Comparison of ENCODE assay signal across 10 cellular contexts in genomic region chr6:157304840-157305675, GRCh38. TPM values are rescaled to one million over a fixed set of nuclear protein-coding genes. Genes with fewer than 3 reads are reported as not detected.
DNase-seq lines count a peak whose midpoint lies in the region; ATAC-seq, FAIRE-seq and TF ChIP-seq lines count a peak whose summit lies in the region.
"Had no signal": no experiment of that assay in that cellular context is flagged by ENCODE, and none has a peak within 500 bp of the region (broad histone marks: within the 10 kb centered on the region; RNA-seq: fewer than 3 reads in every experiment).

No MANE protein-coding gene starts in this region.

- no peaks in the 10 kb centered on the region for H3K36me3 ChIP-seq in pancreas

- WGBS in pancreas, 2 donors, result 56 to 63% methylated on average over 13 of the region's 13 CpGs

- no peaks in the 10 kb centered on the region for H3K9me3 ChIP-seq in pancreas

- no peaks in the 10 kb centered on the region for H3K27me3 ChIP-seq in pancreas

- DNase-seq in EH (ENCODE audit: low read depth) (peak; percentile 73), NOMO-1 treated with dmso at 0.1 percent for 144 hours (lab: John Stamatoyannopoulos, UW; ENCODE audit: unreplicated experiment) (peak; percentile 52), fibroblast of pulmonary artery (ENCODE audit: low read depth) (peak; percentile 42), pancreas (no peak), middle frontal gyrus (ENCODE audit: extremely low spot score, low spot score) (no peak), posterior cingulate gyrus (no peak)
- DNase-seq: activated T-cell treated with anti-CD3 and anti-CD28 coated beads, Interleukin-2, amount 50 U/mL, for 4 hours; SHP77 treated with DMSO at 0.1 percent for 48 hours had no signal

- H3K4me3 ChIP-seq in fibroblast of pulmonary artery (replicated peaks; ENCODE audit: low read depth, low read length), result no peak overlapping the region
- H3K4me3 ChIP-seq in pancreas, result peak overlapping the region in 1 of 4 donors; percentile 15

- peaks cover 4 to 13% (median 13%) of the 10 kb centered on the region in 3 donors for H3K4me1 ChIP-seq in pancreas

- no peak for FAIRE-seq in pancreas (lab: Jason Lieb, UNC)

- intact Hi-C loops in pancreas (cut with DNase I) (no loop called here), posterior cingulate gyrus (cut with DNase I) (no loop called here)

- TF ChIP-seq CTCF in fibroblast of pulmonary artery (IDR thresholded peaks at IDR 0.05; ENCODE audit: low read length, missing control alignments) (no peak), pancreas (IDR thresholded peaks at IDR 0.05) (no peak)

- ATAC-seq in pancreas (peak; percentile 71 to 83 (median 76)), GM19397 (IDR thresholded peaks at IDR 0.05; ENCODE audit: unreplicated experiment) (no peak), HG02938 (IDR thresholded peaks at IDR 0.05; ENCODE audit: unreplicated experiment) (no peak)
- ATAC-seq: activated T-cell treated with anti-CD3 and anti-CD28 coated beads, Interleukin-2, amount 50 U/mL, for 4 hours had no signal

- H3K27ac ChIP-seq in pancreas, result peak overlapping the region in 2 of 4 donors; percentile 25 to 46

RNA-seq across cellular contexts. Expression of gene TMEM242, which starts 18.3 kb away (rescaled TPM):
- total RNA-seq in pancreas, result 1 to 10 TPM; 3.4 to 6.2 (median 4.5) TPM
- polyA plus RNA-seq in pancreas, result 1 to 10 TPM; 3.9 to 5.4 TPM

Comparison
In these comparisons a context has a peak if more than half of its experiments do, and no peak if none do; other contexts are left out.
1. DNase-seq: peak in EH (single experiment), NOMO-1 treated with dmso at 0.1 percent for 144 hours (single experiment) and fibroblast of pulmonary artery (single experiment); none in pancreas (0 of 6), middle frontal gyrus (single experiment) and posterior cingulate gyrus (0 of 10).
2. ATAC-seq: peak in pancreas (4 of 4); none in GM19397 (single experiment) and HG02938 (single experiment).